21 cellular contexts compared by ENCODE assay signal in genomic region chrX:97845451-97845850, GRCh38.
DNase-seq lines count a peak whose midpoint lies in the region; FAIRE-seq and TF ChIP-seq lines count a peak whose summit lies in the region.
"Had no signal": no experiment of that assay in that cellular context is flagged by ENCODE, and none has a peak within 500 bp of the region (broad histone marks: within the 10 kb centered on the region; RNA-seq: fewer than 3 reads in every experiment).

No MANE protein-coding gene starts in this region.

- H3K27me3 Mint-ChIP-seq in CD8-positive, alpha-beta memory T cell, result no peaks in the 10 kb centered on the region
- H3K27me3 Mint-ChIP-seq: CD4-positive, alpha-beta memory T cell had no signal

- WGBS in sigmoid colon, 2 donors, result 97 to 98% methylated on average over 18 of the region's 18 CpGs

- H3K27me3 ChIP-seq in left ventricle myocardium inferior (ENCODE audit: low read depth), result no peaks in the 10 kb centered on the region
- no peaks in the 10 kb centered on the region for H3K27me3 ChIP-seq in sigmoid colon
- H3K27me3 ChIP-seq in CD8-positive, alpha-beta memory T cell (ENCODE audit: insufficient read depth, low read length, poor library complexity, severe bottlenecking), result no peaks in the 10 kb centered on the region

- H3K4me3 ChIP-seq in left ventricle myocardium inferior (no peak overlapping the region), kidney (ENCODE audit: low read length in 2 of 2) (no peak overlapping the region), sigmoid colon (no peak overlapping the region)
- no peak overlapping the region for H3K4me3 ChIP-seq in CD8-positive, alpha-beta memory T cell (ENCODE audit: low read length)
- H3K4me3 ChIP-seq: BLaER1, GM12878, GM23338 had no signal

- no peak overlapping the region for H3K9ac ChIP-seq in kidney (ENCODE audit: low read length in 2 of 2)
- H3K9ac ChIP-seq: BLaER1 had no signal

- no peak for TF ChIP-seq POLR2A in sigmoid colon (IDR thresholded peaks at IDR 0.05)
- TF ChIP-seq POLR2A in erythroblast (IDR thresholded peaks at IDR 0.05; ENCODE audit: low read length), result no peak

- intact Hi-C loops in cardiac septum (cut with DNase I), result no loop called here
- intact Hi-C loops in left ventricle myocardium inferior (cut with micrococcal nuclease), result no loop called here
- intact Hi-C loops in kidney (cut with DNase I), result no loop called here
- intact Hi-C loops in sigmoid colon (cut with DNase I), result no loop called here

- peaks cover 0 to 11% (median 10%) of the 10 kb centered on the region in 5 donors for H3K9me3 Mint-ChIP-seq in CD8-positive, alpha-beta memory T cell

- H3K36me3 ChIP-seq in left ventricle myocardium inferior (no peaks in the 10 kb centered on the region), kidney (ENCODE audit: control insufficient read depth in 1 of 2, insufficient read depth in 2 of 2, low read length in 2 of 2) (no peaks in the 10 kb centered on the region), sigmoid colon (no peaks in the 10 kb centered on the region)
- H3K36me3 ChIP-seq in CD8-positive, alpha-beta memory T cell (ENCODE audit: insufficient read depth, low read length), result no peaks in the 10 kb centered on the region
- H3K36me3 ChIP-seq: BLaER1 had no signal

- CTCF ChIA-PET in CD8-positive, alpha-beta memory T cell (lab: Charles Lee), result no interaction called here

- H3K4me1 ChIP-seq in left ventricle myocardium inferior (no peaks in the 10 kb centered on the region), kidney (ENCODE audit: control insufficient read depth in 1 of 2, insufficient read depth in 1 of 2, low read depth in 1 of 2, low read length in 2 of 2) (no peaks in the 10 kb centered on the region), sigmoid colon (no peaks in the 10 kb centered on the region)
- no peaks in the 10 kb centered on the region for H3K4me1 ChIP-seq in CD8-positive, alpha-beta memory T cell (ENCODE audit: insufficient read depth, low read length)
- H3K4me1 ChIP-seq: BLaER1 had no signal

- H3K27ac Mint-ChIP-seq in CD8-positive, alpha-beta memory T cell, result no peak overlapping the region
- H3K27ac Mint-ChIP-seq: CD4-positive, alpha-beta memory T cell; GM23338; HFFc6 had no signal

- H3K36me3 Mint-ChIP-seq in CD8-positive, alpha-beta memory T cell, result no peaks in the 10 kb centered on the region
- H3K36me3 Mint-ChIP-seq: CD14-positive monocyte; CD4-positive, alpha-beta memory T cell had no signal

- no peak overlapping the region for H3K4me3 Mint-ChIP-seq in CD8-positive, alpha-beta memory T cell
- H3K4me3 Mint-ChIP-seq: CD14-positive monocyte, GM23338, HFFc6 had no signal

- POLR2A ChIA-PET in CD8-positive, alpha-beta memory T cell (lab: Charles Lee), result no interaction called here

- H3K27ac ChIP-seq in left ventricle myocardium inferior (replicated peaks) (no peak overlapping the region), kidney (ENCODE audit: low read depth in 2 of 2, low read length in 2 of 2) (no peak overlapping the region), sigmoid colon (no peak overlapping the region)
- H3K27ac ChIP-seq in CD8-positive, alpha-beta memory T cell (ENCODE audit: low read depth, low read length), result no peak overlapping the region
- H3K27ac ChIP-seq: BLaER1 had no signal

- DNase-seq in cardiac septum (ENCODE audit: low spot score), result peak; percentile 58
- DNase-seq in left ventricle myocardium inferior, result no peak
- DNase-seq in kidney, result peak; percentile 31
- peak; percentile 55 for DNase-seq in sigmoid colon
- no peak for DNase-seq in erythroblast (lab: John Stamatoyannopoulos, UW)
- DNase-seq in NCI-H2196 (lab: John Stamatoyannopoulos, UW; ENCODE audit: unreplicated experiment), result no peak
- no peak for DNase-seq in CD8-positive, alpha-beta memory T cell
- DNase-seq: 8988T; Calu3; CD4-positive, alpha-beta memory T cell; DMS79 treated with DMSO at 0.1 percent for 48 hours; GF-D8; HFFc6; IMR-90 had no signal

- H3K9me3 ChIP-seq in left ventricle myocardium inferior (replicated peaks) (no peaks in the 10 kb centered on the region), kidney (ENCODE audit: control insufficient read depth in 1 of 2, low read length in 2 of 2) (no peaks in the 10 kb centered on the region), sigmoid colon (no peaks in the 10 kb centered on the region)
- H3K9me3 ChIP-seq in CD8-positive, alpha-beta memory T cell (ENCODE audit: low read length), result no peaks in the 10 kb centered on the region

- no peaks in the 10 kb centered on the region for H3K4me1 Mint-ChIP-seq in CD8-positive, alpha-beta memory T cell
- H3K4me1 Mint-ChIP-seq: CD14-positive monocyte; CD4-positive, alpha-beta memory T cell; GM23338 had no signal

- no peak for TF ChIP-seq EP300 in sigmoid colon (IDR thresholded peaks at IDR 0.05)

- no peak for TF ChIP-seq CTCF in left ventricle myocardium inferior (IDR thresholded peaks at IDR 0.05; ENCODE audit: borderline replicate concordance)
- TF ChIP-seq CTCF in kidney (IDR thresholded peaks at IDR 0.05; ENCODE audit: borderline replicate concordance, extremely low read depth, insufficient read depth), result no peak
- no peak for TF ChIP-seq CTCF in sigmoid colon (IDR thresholded peaks at IDR 0.05)

- no peak for FAIRE-seq in kidney (lab: Jason Lieb, UNC)
- FAIRE-seq: GM12878, GM18507, H54, HTR-8/SVneo had no signal

Comparison
In these comparisons a context has a peak if more than half of its experiments do, and no peak if none do; other contexts are left out.
1. DNase-seq: peak in cardiac septum (single experiment), kidney (single experiment) and sigmoid colon (single experiment); none in left ventricle myocardium inferior (single experiment), erythroblast (0 of 2), NCI-H2196 (single experiment) and CD8-positive, alpha-beta memory T cell (0 of 5).